ENCODE assay signal across 15 cellular contexts in genomic region chr20:36929290-36929689, GRCh38. TPM values are rescaled to one million over a fixed set of nuclear protein-coding genes. Genes with fewer than 3 reads are reported as not detected.
DNase-seq lines count a peak whose midpoint lies in the region; ATAC-seq and TF ChIP-seq lines count a peak whose summit lies in the region.
"Had no signal": no experiment of that assay in that cellular context is flagged by ENCODE, and none has a peak within 500 bp of the region (broad histone marks: within the 10 kb centered on the region; RNA-seq: fewer than 3 reads in every experiment).

No MANE protein-coding gene starts in this region.

- H3K27ac Mint-ChIP-seq in CD8-positive, alpha-beta T cell: peak overlapping the region; percentile 96
- peak overlapping the region; percentile 20 for H3K27ac Mint-ChIP-seq in HFFc6
- H3K27ac Mint-ChIP-seq in activated naive CD8-positive, alpha-beta T cell treated with anti-CD3 and anti-CD28 coated beads, Interleukin-2, amount 10 ng/mL, durations not matched to agents 7 days and 5 days: peak overlapping the region; percentile 20
- peak overlapping the region; percentile 71 to 95 (median 84) for H3K27ac Mint-ChIP-seq in immature natural killer cell
- no peak overlapping the region for H3K27ac Mint-ChIP-seq in osteocyte (ENCODE audit: unreplicated experiment)
- H3K27ac Mint-ChIP-seq: nephron had no signal

- H3K27me3 Mint-ChIP-seq in CD8-positive, alpha-beta T cell (ENCODE audit: low read depth): no peaks in the 10 kb centered on the region
- H3K27me3 Mint-ChIP-seq in HFFc6 (ENCODE audit: insufficient read depth) (no peaks in the 10 kb centered on the region; the same call in 1 of the 2 replicates), immature natural killer cell (ENCODE audit: low read depth in 3 of 3) (peaks cover 0 to 3% (median 0%) of the 10 kb centered on the region in 3 donors), osteocyte (ENCODE audit: unreplicated experiment) (no peaks in the 10 kb centered on the region)
- no peaks in the 10 kb centered on the region for H3K27me3 Mint-ChIP-seq in activated naive CD8-positive, alpha-beta T cell treated with anti-CD3 and anti-CD28 coated beads, Interleukin-2, amount 10 ng/mL, durations not matched to agents 7 days and 5 days
- H3K27me3 Mint-ChIP-seq: activated CD8-positive, alpha-beta memory T cell treated with anti-CD3 and anti-CD28 coated beads, Interleukin-2, amount 10 ng/mL, durations not matched to agents 7 days and 5 days had no signal

- peaks cover 52% of the 10 kb centered on the region for H3K36me3 ChIP-seq in CD8-positive, alpha-beta T cell (ENCODE audit: insufficient read depth, low read length)

- ATAC-seq in CD8-positive, alpha-beta T cell: no peak
- ATAC-seq in activated naive CD8-positive, alpha-beta T cell treated with anti-CD3 and anti-CD28 coated beads, Interleukin-2, amount 10 ng/mL, durations not matched to agents 7 days and 5 days (ENCODE audit: low read depth): no peak
- no peak for ATAC-seq in HG03469 (IDR thresholded peaks at IDR 0.05; ENCODE audit: unreplicated experiment)
- no peak for ATAC-seq in HG02798 (IDR thresholded peaks at IDR 0.05; ENCODE audit: poor library complexity, unreplicated experiment)
- ATAC-seq: activated CD8-positive, alpha-beta memory T cell treated with anti-CD3 and anti-CD28 coated beads, Interleukin-2, amount 10 ng/mL, durations not matched to agents 7 days and 5 days; PC-3 had no signal

- no peak overlapping the region for H3K4me3 Mint-ChIP-seq in CD8-positive, alpha-beta T cell
- H3K4me3 Mint-ChIP-seq in HFFc6 (no peak overlapping the region), immature natural killer cell (peak overlapping the region in 3 of 5 donors; percentile 10 to 49 (median 43)), osteocyte (ENCODE audit: unreplicated experiment) (no peak overlapping the region)
- no peak overlapping the region for H3K4me3 Mint-ChIP-seq in activated naive CD8-positive, alpha-beta T cell treated with anti-CD3 and anti-CD28 coated beads, Interleukin-2, amount 10 ng/mL, durations not matched to agents 7 days and 5 days
- H3K4me3 Mint-ChIP-seq: activated CD8-positive, alpha-beta memory T cell treated with anti-CD3 and anti-CD28 coated beads, Interleukin-2, amount 10 ng/mL, durations not matched to agents 7 days and 5 days; nephron had no signal

- no peaks in the 10 kb centered on the region for H3K27me3 ChIP-seq in CD8-positive, alpha-beta T cell (ENCODE audit: insufficient read depth, low read length)
- H3K27me3 ChIP-seq: tibial artery had no signal

- POLR2A ChIA-PET in CD8-positive, alpha-beta T cell (lab: Charles Lee): interaction anchor here (2.3 kb wide), 1 partner anchor 45 kb away, joined by 15 read pairs; no protein-coding TSS in a partner anchor
- POLR2A ChIA-PET in activated naive CD8-positive, alpha-beta T cell treated with anti-CD3 and anti-CD28 coated beads, Interleukin-2, amount 10 ng/mL, durations not matched to agents 7 days and 5 days (lab: Charles Lee): interaction anchor here (0.6 to 1.2 kb wide), 2 partner anchors 10 to 13 kb away, joined by 3 to 4 read pairs; no protein-coding TSS in a partner anchor

- intact Hi-C loops in CD8-positive, alpha-beta T cell (cut with DNase I, micrococcal nuclease): loop anchor here in 1 of 2 experiments (10.0 kb wide), 1 partner anchor 606 kb away; no protein-coding TSS in a partner anchor

- DNase-seq in CD8-positive, alpha-beta T cell: peak in 1 of 7 experiments; percentile 38
- DNase-seq in HFFc6: peak; percentile 34
- DNase-seq in activated naive CD8-positive, alpha-beta T cell treated with anti-CD3 and anti-CD28 coated beads, Interleukin-2, amount 10 ng/mL, durations not matched to agents 7 days and 5 days: no peak
- no peak for DNase-seq in immature natural killer cell
- DNase-seq in effector CD4-positive, alpha-beta T cell: no peak
- no peak for DNase-seq in osteocyte (ENCODE audit: extremely low spot score, unreplicated experiment)
- DNase-seq: activated CD8-positive, alpha-beta memory T cell treated with anti-CD3 and anti-CD28 coated beads, Interleukin-2, amount 10 ng/mL, durations not matched to agents 7 days and 5 days; aorta; effector CD8-positive, alpha-beta T cell; PC-3 had no signal

- no peak for TF ChIP-seq CTCF in CD8-positive, alpha-beta T cell (IDR thresholded peaks at IDR 0.05)
- TF ChIP-seq CTCF in HFFc6 (IDR thresholded peaks at IDR 0.05) (no peak), osteocyte (IDR thresholded peaks at IDR 0.05) (no peak)

- CTCF ChIA-PET in CD8-positive, alpha-beta T cell (lab: Charles Lee): no interaction called here

- no peaks in the 10 kb centered on the region for H3K9me3 ChIP-seq in CD8-positive, alpha-beta T cell (ENCODE audit: low read length)
- H3K9me3 ChIP-seq: tibial artery had no signal

- no peak overlapping the region for H3K4me3 ChIP-seq in CD8-positive, alpha-beta T cell (ENCODE audit: low read depth, low read length)
- H3K4me3 ChIP-seq: smooth muscle cell, tibial artery had no signal

- no peaks in the 10 kb centered on the region for H3K9me3 Mint-ChIP-seq in CD8-positive, alpha-beta T cell
- no peaks in the 10 kb centered on the region for H3K9me3 Mint-ChIP-seq in HFFc6
- H3K9me3 Mint-ChIP-seq in activated naive CD8-positive, alpha-beta T cell treated with anti-CD3 and anti-CD28 coated beads, Interleukin-2, amount 10 ng/mL, durations not matched to agents 7 days and 5 days: no peaks in the 10 kb centered on the region
- no peaks in the 10 kb centered on the region for H3K9me3 Mint-ChIP-seq in immature natural killer cell
- H3K9me3 Mint-ChIP-seq in osteocyte (ENCODE audit: unreplicated experiment): no peaks in the 10 kb centered on the region
- H3K9me3 Mint-ChIP-seq: nephron had no signal

- H3K4me1 Mint-ChIP-seq in CD8-positive, alpha-beta T cell (ENCODE audit: low read depth): peaks cover 54% of the 10 kb centered on the region
- H3K4me1 Mint-ChIP-seq in HFFc6 (ENCODE audit: low read depth) (peaks cover 29% of the 10 kb centered on the region), immature natural killer cell (peaks cover 41 to 50% of the 10 kb centered on the region in 2 donors), osteocyte (ENCODE audit: unreplicated experiment) (peaks cover 2% of the 10 kb centered on the region)
- peaks cover 33% of the 10 kb centered on the region for H3K4me1 Mint-ChIP-seq in activated naive CD8-positive, alpha-beta T cell treated with anti-CD3 and anti-CD28 coated beads, Interleukin-2, amount 10 ng/mL, durations not matched to agents 7 days and 5 days
- H3K4me1 Mint-ChIP-seq: nephron had no signal

- H3K36me3 Mint-ChIP-seq in CD8-positive, alpha-beta T cell: peaks cover 85% of the 10 kb centered on the region
- H3K36me3 Mint-ChIP-seq in HFFc6 (ENCODE audit: low read depth) (peaks cover 11% of the 10 kb centered on the region; the same call in 1 of the 2 replicates), immature natural killer cell (peaks cover 42 to 64% (median 51%) of the 10 kb centered on the region in 3 donors), osteocyte (ENCODE audit: unreplicated experiment) (peaks cover 18% of the 10 kb centered on the region)
- peaks cover 58% of the 10 kb centered on the region for H3K36me3 Mint-ChIP-seq in activated naive CD8-positive, alpha-beta T cell treated with anti-CD3 and anti-CD28 coated beads, Interleukin-2, amount 10 ng/mL, durations not matched to agents 7 days and 5 days

- H3K4me1 ChIP-seq in CD8-positive, alpha-beta T cell (ENCODE audit: insufficient read depth, low read length): peaks cover 56% of the 10 kb centered on the region

- H3K27ac ChIP-seq in CD8-positive, alpha-beta T cell (ENCODE audit: low read depth, low read length): peak overlapping the region; percentile 76
- H3K27ac ChIP-seq: tibial artery had no signal

RNA-seq across cellular contexts. Expression of gene SAMHD1, which starts 22.2 kb away (rescaled TPM):
- total RNA-seq in CD8-positive, alpha-beta T cell: 10 to 100 TPM; 74.6 to 78.2 TPM
- 10 to 100 TPM; 19.4 to 31.3 (median 23.8) TPM for total RNA-seq in HFFc6 (2021; fragmentation: NEBNext Ultra II Directional; extraction: Animal tissue kit (Norgen Biotek cat#: 25700))
- total RNA-seq in activated naive CD8-positive, alpha-beta T cell treated with anti-CD3 and anti-CD28 coated beads, Interleukin-2, amount 10 ng/mL, durations not matched to agents 7 days and 5 days: 100 to 1,000 TPM; 222 to 229 TPM
- polyA plus RNA-seq in immature natural killer cell: 100 to 1,000 TPM; 202 to 354 (median 297) TPM
- 16.2 and 19.5 TPM in 2 replicates for total RNA-seq in osteocyte

RNA-seq across cellular contexts. Expression of gene TLDC2, which starts 53.4 kb away (rescaled TPM):
- not detected for total RNA-seq in CD8-positive, alpha-beta T cell
- total RNA-seq in HFFc6 (2021; fragmentation: NEBNext Ultra II Directional; extraction: Animal tissue kit (Norgen Biotek cat#: 25700)): under 1 TPM; 0.17 to 0.55 (median 0.39) TPM
- total RNA-seq in activated naive CD8-positive, alpha-beta T cell treated with anti-CD3 and anti-CD28 coated beads, Interleukin-2, amount 10 ng/mL, durations not matched to agents 7 days and 5 days: not detected
- under 1 TPM in 2 of 3 donors, not detected in 1; 0.38 to 0.55 TPM for polyA plus RNA-seq in immature natural killer cell
- 0.26 TPM in 1 of 2 replicates, not detected in the other for total RNA-seq in osteocyte
- total RNA-seq: activated CD8-positive, alpha-beta memory T cell treated with anti-CD3 and anti-CD28 coated beads, Interleukin-2, amount 10 ng/mL, durations not matched to agents 7 days and 5 days; PC-3; smooth muscle cell had no signal
- polyA plus RNA-seq: smooth muscle cell had no signal

Comparison
In these comparisons a context has a peak if more than half of its experiments do, and no peak if none do; other contexts are left out.
1. H3K4me3 Mint-ChIP-seq: peak in immature natural killer cell (3 of 5); none in CD8-positive, alpha-beta T cell (single experiment), HFFc6 (single experiment), activated naive CD8-positive, alpha-beta T cell treated with anti-CD3 and anti-CD28 coated beads, Interleukin-2, amount 10 ng/mL, durations not matched to agents 7 days and 5 days (single experiment) and osteocyte (single experiment).